In genomic region chr4:27728892-27729291, GRCh38 we compare ENCODE assay signal across 23 cellular contexts.
"Had no signal": no experiment of that assay in that cellular context is flagged by ENCODE, and none has a peak within 500 bp of the region (broad histone marks: within the 10 kb centered on the region; RNA-seq: fewer than 3 reads in every experiment).

No MANE protein-coding gene starts in this region.

- H3K36me3 Mint-ChIP-seq: naive thymus-derived CD8-positive, alpha-beta T cell; neural progenitor cell; type B pancreatic cell had no signal

- FAIRE-seq: keratinocyte had no signal

- DNase-seq: hippocampal formation; kidney glomerular epithelial cell; left cardiac atrium; left lung; lower lobe of right lung; mammary epithelial cell; mesenchymal stem cell; naive thymus-derived CD8-positive, alpha-beta T cell; occipital lobe; psoas muscle; stimulated activated CD4-positive, alpha-beta T cell treated with anti-CD3 and anti-CD28 coated beads, Interleukin-12 subunit alpha, Interleukin-12 subunit beta, amount 100 ng/mL, for 4 hours; stimulated activated CD4-positive, alpha-beta T cell treated with anti-CD3 and anti-CD28 coated beads, Interleukin-15, amount 100 ng/mL, for 24 hours; stimulated activated CD4-positive, alpha-beta T cell treated with anti-CD3 and anti-CD28 coated beads, Interleukin-2, amount 100 ng/mL, for 24 hours; stimulated activated CD4-positive, alpha-beta T cell treated with anti-CD3 and anti-CD28 coated beads, Interleukin-4, amount 100 ng/mL, for 1 hour; stimulated activated naive CD4-positive, alpha-beta T cell treated with Interleukin-2 at 50 U/mL for 16 hours; stimulated activated naive CD8-positive, alpha-beta T cell treated with anti-CD3 and anti-CD28 coated beads, Interleukin-15, amount 100 ng/mL, for 72 hours; substantia nigra; uterus had no signal

- H3K27ac Mint-ChIP-seq: naive thymus-derived CD8-positive, alpha-beta T cell; nephron; neural progenitor cell; stimulated activated naive CD8-positive, alpha-beta T cell treated with anti-CD3 and anti-CD28 coated beads, Interleukin-15, amount 100 ng/mL, for 72 hours; type B pancreatic cell had no signal

- H3K27me3 Mint-ChIP-seq: naive thymus-derived CD8-positive, alpha-beta T cell; stimulated activated naive CD8-positive, alpha-beta T cell treated with anti-CD3 and anti-CD28 coated beads, Interleukin-15, amount 100 ng/mL, for 72 hours; type B pancreatic cell had no signal

- H3K4me3 Mint-ChIP-seq: naive thymus-derived CD8-positive, alpha-beta T cell; nephron; neural progenitor cell; stimulated activated naive CD8-positive, alpha-beta T cell treated with anti-CD3 and anti-CD28 coated beads, Interleukin-15, amount 100 ng/mL, for 72 hours; type B pancreatic cell had no signal

- H3K9me3 Mint-ChIP-seq: nephron; neural progenitor cell; stimulated activated naive CD8-positive, alpha-beta T cell treated with anti-CD3 and anti-CD28 coated beads, Interleukin-15, amount 100 ng/mL, for 72 hours; type B pancreatic cell had no signal

- H3K4me1 Mint-ChIP-seq: naive thymus-derived CD8-positive, alpha-beta T cell; nephron; neural progenitor cell; stimulated activated naive CD8-positive, alpha-beta T cell treated with anti-CD3 and anti-CD28 coated beads, Interleukin-15, amount 100 ng/mL, for 72 hours had no signal

- ATAC-seq: left cardiac atrium; left lung; lower lobe of right lung; naive thymus-derived CD8-positive, alpha-beta T cell; psoas muscle; sciatic nerve; stimulated activated naive CD8-positive, alpha-beta T cell treated with anti-CD3 and anti-CD28 coated beads, Interleukin-15, amount 100 ng/mL, for 72 hours had no signal
